In genomic region chrX:110406822-110407221, GRCh38 we compare ENCODE assay signal across 30 cellular contexts. TPM values are rescaled to one million over a fixed set of nuclear protein-coding genes. Genes with fewer than 3 reads are reported as not detected.
"Had no signal": no experiment of that assay in that cellular context is flagged by ENCODE, and none has a peak within 500 bp of the region (broad histone marks: within the 10 kb centered on the region; RNA-seq: fewer than 3 reads in every experiment).

No MANE protein-coding gene starts in this region.

- H3K4me1 ChIP-seq: ascending aorta had no signal

- H3K27ac Mint-ChIP-seq: activated CD4-positive, alpha-beta memory T cell treated with anti-CD3 and anti-CD28 coated beads, Interleukin-2, amount 10 ng/mL, durations not matched to agents 7 days and 5 days; activated CD4-positive, alpha-beta T cell treated with anti-CD3 and anti-CD28 coated beads, Interleukin-2, amount 10 ng/mL, durations not matched to agents 7 days and 5 days; activated naive CD4-positive, alpha-beta T cell treated with anti-CD3 and anti-CD28 coated beads, Interleukin-2, amount 10 ng/mL, durations not matched to agents 7 days and 5 days; activated naive CD4-positive, alpha-beta T cell treated with anti-CD3 and anti-CD28 coated beads, Interleukin-2, amount 50 U/mL, for 72 hours; activated naive CD8-positive, alpha-beta T cell treated with anti-CD3 and anti-CD28 coated beads, Interleukin-2, amount 10 ng/mL, durations not matched to agents 7 days and 5 days; activated T-cell treated with anti-CD3 and anti-CD28 coated beads, Interleukin-2, amount 50 U/mL, for 24 hours; activated T-cell treated with anti-CD3 and anti-CD28 coated beads, Interleukin-2, amount 50 U/mL, for 72 hours; effector memory CD8-positive, alpha-beta T cell; T-helper 17 cell; T-helper 2 cell treated with Interferon-gamma antibody and Interleukin-4, amounts not matched to agents 5 μg/mL and 100 μg/mL, for 36 hours had no signal

- H3K4me3 Mint-ChIP-seq: activated CD4-positive, alpha-beta memory T cell treated with anti-CD3 and anti-CD28 coated beads, Interleukin-2, amount 10 ng/mL, durations not matched to agents 7 days and 5 days; activated CD4-positive, alpha-beta T cell treated with anti-CD3 and anti-CD28 coated beads, Interleukin-2, amount 10 ng/mL, durations not matched to agents 7 days and 5 days; activated naive CD4-positive, alpha-beta T cell treated with anti-CD3 and anti-CD28 coated beads, Interleukin-2, amount 10 ng/mL, durations not matched to agents 7 days and 5 days; activated naive CD8-positive, alpha-beta T cell treated with anti-CD3 and anti-CD28 coated beads, Interleukin-2, amount 10 ng/mL, durations not matched to agents 7 days and 5 days; activated T-cell treated with anti-CD3 and anti-CD28 coated beads, Interleukin-2, amount 50 U/mL, for 24 hours; activated T-cell treated with anti-CD3 and anti-CD28 coated beads, Interleukin-2, amount 50 U/mL, for 72 hours; central memory CD8-positive, alpha-beta T cell; effector memory CD8-positive, alpha-beta T cell; T-helper 17 cell; T-helper 2 cell treated with Interferon-gamma antibody and Interleukin-4, amounts not matched to agents 5 μg/mL and 100 μg/mL, for 36 hours had no signal

- H3K27me3 ChIP-seq: ascending aorta, brain microvascular endothelial cell had no signal

- DNase-seq: activated CD4-positive, alpha-beta memory T cell treated with anti-CD3 and anti-CD28 coated beads, Interleukin-2, amount 10 ng/mL, durations not matched to agents 7 days and 5 days; activated CD4-positive, alpha-beta T cell treated with anti-CD3 and anti-CD28 coated beads for 1 hour; activated CD4-positive, alpha-beta T cell treated with anti-CD3 and anti-CD28 coated beads for 4 hours; activated CD4-positive, alpha-beta T cell treated with anti-CD3 and anti-CD28 coated beads, Interleukin-2, amount 10 ng/mL, durations not matched to agents 7 days and 5 days; activated CD4-positive, alpha-beta T cell treated with anti-CD3 and anti-CD28 coated beads, Interleukin-2, amount 50 U/mL, for 4 hours; activated CD4-positive, CD25-positive, alpha-beta regulatory T cell; activated CD8-positive, alpha-beta memory T cell treated with anti-CD3 and anti-CD28 coated beads, Interleukin-2, amount 50 U/mL, for 48 hours; activated gamma-delta T cell; activated naive CD4-positive, alpha-beta T cell; activated naive CD4-positive, alpha-beta T cell treated with anti-CD3 and anti-CD28 coated beads, Interleukin-2, amount 10 ng/mL, durations not matched to agents 7 days and 5 days; activated naive CD8-positive, alpha-beta T cell treated with anti-CD3 and anti-CD28 coated beads, Interleukin-2, amount 10 ng/mL, durations not matched to agents 7 days and 5 days; activated T-cell treated with anti-CD3 and anti-CD28 coated beads for 4 hours; activated T-cell treated with anti-CD3 and anti-CD28 coated beads, Interleukin-2, amount 50 U/mL, for 24 hours; activated T-cell treated with anti-CD3 and anti-CD28 coated beads, Interleukin-2, amount 50 U/mL, for 72 hours; brain microvascular endothelial cell; cortex of kidney; dermis blood vessel endothelial cell; effector CD4-positive, alpha-beta T cell; effector memory CD8-positive, alpha-beta T cell; foreskin fibroblast; T-helper 1 cell; T-helper 17 cell; T1000 had no signal

- H3K4me1 Mint-ChIP-seq: activated CD4-positive, alpha-beta T cell treated with anti-CD3 and anti-CD28 coated beads, Interleukin-2, amount 10 ng/mL, durations not matched to agents 7 days and 5 days; activated naive CD4-positive, alpha-beta T cell treated with anti-CD3 and anti-CD28 coated beads, Interleukin-2, amount 10 ng/mL, durations not matched to agents 7 days and 5 days; activated naive CD8-positive, alpha-beta T cell treated with anti-CD3 and anti-CD28 coated beads, Interleukin-2, amount 10 ng/mL, durations not matched to agents 7 days and 5 days; central memory CD8-positive, alpha-beta T cell had no signal

- H3K36me3 Mint-ChIP-seq: activated naive CD4-positive, alpha-beta T cell treated with anti-CD3 and anti-CD28 coated beads, Interleukin-2, amount 10 ng/mL, durations not matched to agents 7 days and 5 days; activated naive CD4-positive, alpha-beta T cell treated with anti-CD3 and anti-CD28 coated beads, Interleukin-2, amount 50 U/mL, for 72 hours; activated naive CD8-positive, alpha-beta T cell treated with anti-CD3 and anti-CD28 coated beads, Interleukin-2, amount 10 ng/mL, durations not matched to agents 7 days and 5 days had no signal

- H3K9me3 ChIP-seq: ascending aorta had no signal

- FAIRE-seq: bronchial epithelial cell, frontal cortex had no signal

- H3K4me3 ChIP-seq: ascending aorta had no signal

- H3K27me3 Mint-ChIP-seq: activated CD4-positive, alpha-beta memory T cell treated with anti-CD3 and anti-CD28 coated beads, Interleukin-2, amount 10 ng/mL, durations not matched to agents 7 days and 5 days; activated CD4-positive, alpha-beta T cell treated with anti-CD3 and anti-CD28 coated beads, Interleukin-2, amount 10 ng/mL, durations not matched to agents 7 days and 5 days; activated naive CD8-positive, alpha-beta T cell treated with anti-CD3 and anti-CD28 coated beads, Interleukin-2, amount 10 ng/mL, durations not matched to agents 7 days and 5 days had no signal

- H3K27ac ChIP-seq: ascending aorta, brain microvascular endothelial cell, epithelial cell of prostate had no signal

- H3K36me3 ChIP-seq: ascending aorta, brain microvascular endothelial cell had no signal

- H3K9me3 Mint-ChIP-seq: activated CD4-positive, alpha-beta memory T cell treated with anti-CD3 and anti-CD28 coated beads, Interleukin-2, amount 10 ng/mL, durations not matched to agents 7 days and 5 days; activated CD4-positive, alpha-beta T cell treated with anti-CD3 and anti-CD28 coated beads, Interleukin-2, amount 10 ng/mL, durations not matched to agents 7 days and 5 days; activated naive CD4-positive, alpha-beta T cell treated with anti-CD3 and anti-CD28 coated beads, Interleukin-2, amount 10 ng/mL, durations not matched to agents 7 days and 5 days; activated naive CD4-positive, alpha-beta T cell treated with anti-CD3 and anti-CD28 coated beads, Interleukin-2, amount 50 U/mL, for 72 hours; activated naive CD8-positive, alpha-beta T cell treated with anti-CD3 and anti-CD28 coated beads, Interleukin-2, amount 10 ng/mL, durations not matched to agents 7 days and 5 days; activated T-cell treated with anti-CD3 and anti-CD28 coated beads, Interleukin-2, amount 50 U/mL, for 24 hours; activated T-cell treated with anti-CD3 and anti-CD28 coated beads, Interleukin-2, amount 50 U/mL, for 72 hours; central memory CD8-positive, alpha-beta T cell; effector memory CD8-positive, alpha-beta T cell; T-helper 2 cell treated with Interferon-gamma antibody and Interleukin-4, amounts not matched to agents 5 μg/mL and 100 μg/mL, for 36 hours had no signal

RNA-seq across cellular contexts. Expression of gene RTL9, which starts 48.2 kb away (rescaled TPM):
- total RNA-seq: activated CD4-positive, alpha-beta memory T cell treated with anti-CD3 and anti-CD28 coated beads, Interleukin-2, amount 10 ng/mL, durations not matched to agents 7 days and 5 days; activated CD4-positive, alpha-beta T cell treated with anti-CD3 and anti-CD28 coated beads, Interleukin-2, amount 10 ng/mL, durations not matched to agents 7 days and 5 days; activated naive CD8-positive, alpha-beta T cell treated with anti-CD3 and anti-CD28 coated beads, Interleukin-2, amount 10 ng/mL, durations not matched to agents 7 days and 5 days; ascending aorta; bronchial epithelial cell; dermis blood vessel endothelial cell; T-helper 17 cell had no signal
